Comparison of ENCODE assay signal across 9 cellular contexts in the genomic region with DNA sequence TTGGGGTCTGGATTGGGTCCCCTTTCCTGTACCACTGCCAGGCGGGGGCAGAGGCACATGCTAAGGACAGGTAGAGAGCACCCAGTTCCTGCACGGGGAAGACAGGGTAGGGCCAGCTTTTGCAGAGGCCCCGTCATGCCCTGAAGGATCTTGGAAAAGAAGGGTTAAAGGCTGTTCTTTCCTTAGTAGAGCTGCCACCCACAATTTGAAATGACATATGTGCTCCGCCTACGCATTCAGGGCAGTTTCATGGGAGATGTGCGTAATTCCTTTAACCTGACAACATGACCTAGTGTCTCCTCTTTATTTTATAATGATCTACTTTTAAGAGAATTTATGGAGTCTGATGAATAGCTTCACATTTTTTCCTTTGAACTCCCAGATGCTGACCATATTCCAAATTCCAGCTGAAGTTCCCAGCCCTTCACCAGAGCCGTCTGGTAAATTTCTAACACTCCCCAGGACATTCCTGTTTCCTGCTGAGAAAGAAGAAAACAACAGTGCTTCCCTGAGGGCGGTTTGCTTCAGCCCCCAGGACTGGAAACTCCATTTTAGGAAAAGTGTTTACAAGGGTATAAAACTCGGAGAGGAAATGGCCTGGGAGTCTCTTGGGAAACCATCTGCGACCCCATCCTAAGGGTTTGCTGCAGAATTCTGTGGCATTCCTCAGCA. TPM values are rescaled to one million over a fixed set of nuclear protein-coding genes. Genes with fewer than 3 reads are reported as not detected.
DNase-seq lines count a peak whose midpoint lies in the region; TF ChIP-seq lines count a peak whose summit lies in the region.
"Had no signal": no experiment of that assay in that cellular context is flagged by ENCODE, and none has a peak within 500 bp of the region (broad histone marks: within the 10 kb centered on the region; RNA-seq: fewer than 3 reads in every experiment).

No MANE protein-coding gene starts in this region.

- no peak overlapping the region for H3K9ac ChIP-seq in neural progenitor cell

- H3K4me1 Mint-ChIP-seq in neural progenitor cell: peaks cover 13% of the 10 kb centered on the region

- peaks cover 6% of the 10 kb centered on the region for H3K9me3 Mint-ChIP-seq in neural progenitor cell
- H3K9me3 Mint-ChIP-seq: activated T-helper 1 cell treated with anti-CD3 and anti-CD28 coated beads, Interleukin-12 subunit alpha, Interleukin-12 subunit beta, Interleukin-2, Interleukin-4 antibody, amounts not matched to agents 30 ng/mL and 10 ng/mL and 1 ng/mL, durations not matched to agents 14 hours and 24 hours and 36 hours had no signal

- H3K4me3 ChIP-seq in AG09309 (ENCODE audit: control insufficient read depth, low read depth, low read length) (peak overlapping the region; percentile 8; the same call in 1 of the 2 replicates), SJSA1 (no peak overlapping the region), foreskin fibroblast (ENCODE audit: low read depth in 1 of 2, low read length in 2 of 2) (peak overlapping the region in 1 of 2 donors; percentile 22), neural progenitor cell (no peak overlapping the region)

- TF ChIP-seq CTCF in AG09309 (IDR thresholded peaks at IDR 0.05; ENCODE audit: control insufficient read depth, insufficient read depth, low read depth, low read length, missing control alignments) (no peak), foreskin fibroblast (IDR thresholded peaks at IDR 0.05; ENCODE audit: low read depth, low read length) (no peak), neural progenitor cell (IDR thresholded peaks at IDR 0.05) (no peak)

- peak overlapping the region; percentile 36 for H3K27ac Mint-ChIP-seq in neural progenitor cell
- H3K27ac Mint-ChIP-seq: activated T-helper 1 cell treated with anti-CD3 and anti-CD28 coated beads, Interleukin-12 subunit alpha, Interleukin-12 subunit beta, Interleukin-2, Interleukin-4 antibody, amounts not matched to agents 30 ng/mL and 10 ng/mL and 1 ng/mL, durations not matched to agents 14 hours and 24 hours and 36 hours had no signal

- H3K36me3 ChIP-seq in SJSA1 (no peaks in the 10 kb centered on the region), neural progenitor cell (no peaks in the 10 kb centered on the region)

- H3K36me3 Mint-ChIP-seq in neural progenitor cell: no peaks in the 10 kb centered on the region

- peak overlapping the region; percentile 65 for H2AFZ ChIP-seq in neural progenitor cell (replicated peaks)

- H3K79me2 ChIP-seq in neural progenitor cell (ENCODE audit: low read depth): no peaks in the 10 kb centered on the region

- H3K4me2 ChIP-seq in neural progenitor cell: peak overlapping the region; percentile 16

- no peaks in the 10 kb centered on the region for H3K9me3 ChIP-seq in SJSA1 (replicated peaks)
- H3K9me3 ChIP-seq in neural progenitor cell (ENCODE audit: low read depth): no peaks in the 10 kb centered on the region

- H3K27me3 ChIP-seq in SJSA1 (replicated peaks): no peaks in the 10 kb centered on the region
- H3K27me3 ChIP-seq in neural progenitor cell: no peaks in the 10 kb centered on the region

- H3F3A ChIP-seq in neural progenitor cell (ENCODE audit: low read depth): no peaks in the 10 kb centered on the region

- peak overlapping the region; percentile 93 for H3K27ac ChIP-seq in SJSA1
- peak overlapping the region; percentile 20 for H3K27ac ChIP-seq in neural progenitor cell

- peak; percentile 99 for DNase-seq in AG09309 (ENCODE audit: low read depth)
- DNase-seq in SJSA1 (ENCODE audit: low read depth in 1 of 2, low spot score in 2 of 2): peak; percentile 73 to 94
- DNase-seq in foreskin fibroblast: peak; percentile 88 to 89
- peak; percentile 55 for DNase-seq in neural progenitor cell (ENCODE audit: low spot score)
- DNase-seq in NCI-H187 treated with DMSO at 0.1 percent for 48 hours (lab: John Stamatoyannopoulos, UW): no peak
- DNase-seq in stimulated activated CD4-positive, alpha-beta T cell treated with anti-CD3 and anti-CD28 coated beads, Interleukin-4, amount 100 ng/mL, for 1 hour: no peak
- DNase-seq in MV-4-11 (lab: John Stamatoyannopoulos, UW): no peak
- DNase-seq in NCI-H345 (lab: John Stamatoyannopoulos, UW): no peak

- H3K27me3 Mint-ChIP-seq in neural progenitor cell (ENCODE audit: insufficient read depth, low read depth): no peaks in the 10 kb centered on the region

- H3K4me1 ChIP-seq in SJSA1 (replicated peaks): peaks cover 32% of the 10 kb centered on the region
- H3K4me1 ChIP-seq in neural progenitor cell: peaks cover 13% of the 10 kb centered on the region

- no peaks in the 10 kb centered on the region for H4K20me1 ChIP-seq in neural progenitor cell (ENCODE audit: low read depth)

- H3K4me3 Mint-ChIP-seq in neural progenitor cell: peak overlapping the region; percentile 39
- H3K4me3 Mint-ChIP-seq: activated T-helper 1 cell treated with anti-CD3 and anti-CD28 coated beads, Interleukin-12 subunit alpha, Interleukin-12 subunit beta, Interleukin-2, Interleukin-4 antibody, amounts not matched to agents 30 ng/mL and 10 ng/mL and 1 ng/mL, durations not matched to agents 14 hours and 24 hours and 36 hours had no signal

RNA-seq across cellular contexts. Expression of gene PLEKHG3, which starts 58.9 kb away (rescaled TPM):
- 34.6 and 79.5 TPM in 2 replicates for total RNA-seq in SJSA1 (2014; rRNA removed; shearing (Covaris generic))
- total RNA-seq in neural progenitor cell (ENCODE audit: low replicate concordance): 12.6 and 50.0 TPM in 2 replicates

Comparison
In these comparisons a context has a peak if more than half of its experiments do, and no peak if none do; other contexts are left out.
1. DNase-seq: peak in AG09309 (single experiment), SJSA1 (2 of 2), foreskin fibroblast (2 of 2) and neural progenitor cell (single experiment); none in NCI-H187 treated with DMSO at 0.1 percent for 48 hours (single experiment), stimulated activated CD4-positive, alpha-beta T cell treated with anti-CD3 and anti-CD28 coated beads, Interleukin-4, amount 100 ng/mL, for 1 hour (single experiment), MV-4-11 (single experiment) and NCI-H345 (single experiment).